In the genomic region with DNA sequence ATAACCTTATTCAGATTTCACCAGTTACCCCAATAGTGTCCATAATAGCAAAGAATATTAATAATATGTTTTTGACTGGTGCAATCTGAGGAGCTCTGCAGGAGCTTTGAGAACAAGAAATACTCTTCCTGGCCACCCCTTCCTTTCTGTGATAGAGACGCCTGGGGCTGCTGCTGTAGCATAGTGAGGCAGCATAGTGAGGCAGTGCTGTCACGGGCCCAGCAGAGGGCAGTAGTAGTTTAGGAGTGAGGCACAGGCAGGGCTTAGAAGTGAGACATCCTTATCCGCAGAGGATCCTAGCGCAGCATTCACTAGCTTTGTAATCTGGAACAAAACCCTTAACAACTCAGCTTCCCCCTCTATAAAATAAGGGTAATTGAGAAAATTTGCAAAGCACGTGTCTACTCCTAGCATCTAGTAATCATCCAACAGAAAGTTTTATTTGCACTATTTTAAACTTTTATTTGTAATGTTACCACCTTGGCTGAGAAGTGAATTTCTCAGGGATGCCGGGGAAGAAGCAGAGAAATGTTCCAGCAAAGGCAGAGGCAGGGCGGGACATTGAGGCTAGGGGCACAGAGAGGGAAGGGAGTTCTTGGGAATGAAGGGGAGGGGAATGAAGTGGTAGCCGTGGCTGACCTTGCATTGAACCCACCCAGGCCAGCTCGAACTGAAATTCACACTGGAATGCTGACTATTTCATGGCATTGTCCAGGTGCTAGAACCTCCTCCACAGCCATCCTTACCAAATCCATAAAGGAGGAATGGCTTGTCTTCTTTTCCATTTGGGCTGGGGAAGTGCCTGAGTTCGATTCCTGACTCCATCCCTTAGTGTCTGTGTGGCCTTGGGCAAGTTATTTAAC, we compare ENCODE assay signal across 8 cellular contexts.
DNase-seq lines count a peak whose midpoint lies in the region; ATAC-seq, FAIRE-seq and TF ChIP-seq lines count a peak whose summit lies in the region.

No MANE protein-coding gene starts in this region.

- H3K4me1 ChIP-seq in lower lobe of right lung = no peaks in the 10 kb centered on the region

- intact Hi-C loops in lower lobe of right lung (cut with DNase I) = no loop called here

- H3K27ac ChIP-seq in lower lobe of right lung = no peak overlapping the region

- TF ChIP-seq CTCF in lower lobe of right lung (IDR thresholded peaks at IDR 0.05) = peak; percentile 84

- peak; percentile 91 for FAIRE-seq in GM19239 (lab: Jason Lieb, UNC)

- H3K36me3 ChIP-seq in lower lobe of right lung = no peaks in the 10 kb centered on the region

- H3K4me3 ChIP-seq in lower lobe of right lung = no peak overlapping the region

- no peaks in the 10 kb centered on the region for H3K27me3 ChIP-seq in lower lobe of right lung (ENCODE audit: low read depth)

- H3K9me3 ChIP-seq in lower lobe of right lung = no peaks in the 10 kb centered on the region

- peak in 12 of 14 donors; percentile 18 to 71 (median 52) for DNase-seq in C1 segment of cervical spinal cord (lab: John Stamatoyannopoulos, UW)
- DNase-seq in GM19239 (ENCODE audit: insufficient read length, low spot score) = peak; percentile 66
- DNase-seq in NCI-H526 treated with DMSO at 0.1 percent for 48 hours (lab: John Stamatoyannopoulos, UW) = peak; percentile 52
- DNase-seq in activated CD4-positive, alpha-beta T cell treated with anti-CD3 and anti-CD28 coated beads, Interleukin-2, amount 50 U/mL, for 1 hour = peak; percentile 60
- peak; percentile 55 to 81 for DNase-seq in dermis microvascular lymphatic vessel endothelial cell (ENCODE audit: low read depth in 2 of 2)
- DNase-seq in lower lobe of right lung = peak; percentile 73
- DNase-seq in stimulated activated CD8-positive, alpha-beta memory T cell treated with anti-CD3 and anti-CD28 coated beads, Interleukin-12 subunit alpha, Interleukin-12 subunit beta, amount 100 ng/mL, for 24 hours (ENCODE audit: extremely low read depth) = peak; percentile 26

- peak; percentile 67 for ATAC-seq in HG03439 (IDR thresholded peaks at IDR 0.05; ENCODE audit: unreplicated experiment)
- ATAC-seq in lower lobe of right lung = peak; percentile 95
